ENCODE assay signal across 1 cellular context in genomic region chr2:216659301-216659700, GRCh38.
TF ChIP-seq lines count a peak whose summit lies in the region.

No MANE protein-coding gene starts in this region.

TF ChIP-seq in GM23338, 12 proteins besides CTCF, POLR2A, EP300 and RAD21 (continued from another document):
- TF ChIP-seq REST (IDR thresholded peaks at IDR 0.05; ENCODE audit: unreplicated experiment) = no peak
- no peak for TF ChIP-seq EZH2phosphoT487 (IDR thresholded peaks at IDR 0.05; ENCODE audit: unreplicated experiment)
- TF ChIP-seq ETS1 (IDR thresholded peaks at IDR 0.05) = no peak
- no peak for TF ChIP-seq CREB1 (CRISPR knock-in tag; IDR thresholded peaks at IDR 0.05; ENCODE audit: low read depth)
- no peak for TF ChIP-seq NANOG (IDR thresholded peaks at IDR 0.05; ENCODE audit: borderline replicate concordance)
- TF ChIP-seq EZH2 (IDR thresholded peaks at IDR 0.05; ENCODE audit: low read depth, unreplicated experiment) = no peak
TF ChIP-seq in GM23338: peak in this region for 0.
